Comparison of ENCODE assay signal across 8 cellular contexts in the genomic region with DNA sequence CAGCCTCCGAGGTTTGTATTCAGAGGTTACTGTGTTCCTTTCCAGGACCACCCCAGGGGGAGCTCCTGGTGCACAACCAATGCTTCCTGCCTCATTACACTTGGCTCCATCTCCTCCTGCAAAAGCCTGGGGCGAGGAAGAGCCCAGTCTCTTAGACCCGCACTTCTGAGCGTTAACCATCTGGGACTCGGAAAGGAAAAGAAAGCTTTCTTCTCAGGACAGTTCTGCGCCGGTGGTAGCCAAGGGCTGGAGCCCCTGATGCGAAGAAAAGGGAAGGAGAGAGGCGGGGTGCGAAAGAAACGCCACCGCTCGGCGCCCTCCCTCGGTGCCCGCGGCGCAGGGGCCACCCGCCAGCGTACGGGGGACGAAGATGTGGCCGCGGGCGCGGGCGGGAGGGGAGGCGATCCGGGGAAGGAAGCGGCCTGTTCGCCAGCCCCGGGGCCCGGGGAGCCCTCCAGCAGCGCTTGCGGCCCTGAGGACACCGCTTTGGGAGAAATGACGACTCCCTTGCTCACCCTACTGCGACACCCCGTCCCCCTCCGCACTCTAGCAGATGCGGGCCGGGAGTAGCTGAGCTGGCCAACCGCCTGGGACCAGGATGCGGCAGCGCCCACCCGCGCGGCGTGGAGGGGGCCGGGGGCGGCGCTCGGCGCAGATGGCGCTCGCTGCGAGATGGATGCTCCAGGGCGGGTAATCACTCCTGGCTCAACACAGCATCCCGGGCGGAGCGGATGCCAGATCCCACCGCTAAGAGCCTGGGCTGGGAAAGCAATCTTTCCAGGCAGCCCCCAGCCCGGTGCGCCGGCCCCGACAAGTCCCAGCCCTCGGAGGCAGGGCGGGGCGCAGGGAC. TPM values are rescaled to one million over a fixed set of nuclear protein-coding genes. Genes with fewer than 3 reads are reported as not detected.
A peak's percentile ranks its signal among the peaks of the same experiment; 100 is the strongest.
DNase-seq lines count a peak whose midpoint lies in the region; ATAC-seq and TF ChIP-seq lines count a peak whose summit lies in the region.

No MANE protein-coding gene starts in this region.

- H3K4me3 ChIP-seq in NB4 (ENCODE audit: low read depth, low read length) (no peak overlapping the region), fibroblast of the aortic adventitia (ENCODE audit: low read depth, low read length) (peak overlapping the region; percentile 74)

- TF ChIP-seq CTCF in NB4 (IDR thresholded peaks at IDR 0.05; ENCODE audit: low read depth, low read length): no peak
- TF ChIP-seq CTCF in fibroblast of the aortic adventitia (IDR thresholded peaks at IDR 0.05; ENCODE audit: insufficient read depth, low read length): no peak
- no peak for TF ChIP-seq CTCF in nephron (IDR thresholded peaks at IDR 0.05; ENCODE audit: unreplicated experiment in 3 of 3)

- peak; percentile 50 for ATAC-seq in activated CD8-positive, alpha-beta memory T cell treated with anti-CD3 and anti-CD28 coated beads, Interleukin-2, amount 10 ng/mL, durations not matched to agents 7 days and 5 days
- ATAC-seq in GM18873 (IDR thresholded peaks at IDR 0.05; ENCODE audit: low FRiP score, unreplicated experiment): no peak
- ATAC-seq in GM21360 (IDR thresholded peaks at IDR 0.05; ENCODE audit: unreplicated experiment): no peak

- H3K36me3 Mint-ChIP-seq in activated CD8-positive, alpha-beta memory T cell treated with anti-CD3 and anti-CD28 coated beads, Interleukin-2, amount 10 ng/mL, durations not matched to agents 7 days and 5 days: no peaks in the 10 kb centered on the region
- no peaks in the 10 kb centered on the region for H3K36me3 Mint-ChIP-seq in nephron (ENCODE audit: low read depth)

- no peaks in the 10 kb centered on the region for H3K9me3 Mint-ChIP-seq in activated CD8-positive, alpha-beta memory T cell treated with anti-CD3 and anti-CD28 coated beads, Interleukin-2, amount 10 ng/mL, durations not matched to agents 7 days and 5 days (ENCODE audit: low read depth)
- no peaks in the 10 kb centered on the region for H3K9me3 Mint-ChIP-seq in nephron

- H3K27ac Mint-ChIP-seq in activated CD8-positive, alpha-beta memory T cell treated with anti-CD3 and anti-CD28 coated beads, Interleukin-2, amount 10 ng/mL, durations not matched to agents 7 days and 5 days: no peak overlapping the region
- peak overlapping the region in 1 of 3 experiments; percentile 55 for H3K27ac Mint-ChIP-seq in nephron

- H3K27me3 Mint-ChIP-seq in activated CD8-positive, alpha-beta memory T cell treated with anti-CD3 and anti-CD28 coated beads, Interleukin-2, amount 10 ng/mL, durations not matched to agents 7 days and 5 days: peaks cover 76% of the 10 kb centered on the region
- H3K27me3 Mint-ChIP-seq in nephron (ENCODE audit: low read depth): peaks cover 78% of the 10 kb centered on the region

- peaks cover 8% of the 10 kb centered on the region for H3K4me1 Mint-ChIP-seq in activated CD8-positive, alpha-beta memory T cell treated with anti-CD3 and anti-CD28 coated beads, Interleukin-2, amount 10 ng/mL, durations not matched to agents 7 days and 5 days
- peaks cover 10% of the 10 kb centered on the region for H3K4me1 Mint-ChIP-seq in nephron

- peak overlapping the region; percentile 40 for H3K4me3 Mint-ChIP-seq in activated CD8-positive, alpha-beta memory T cell treated with anti-CD3 and anti-CD28 coated beads, Interleukin-2, amount 10 ng/mL, durations not matched to agents 7 days and 5 days
- peak overlapping the region; percentile 89 to 95 (median 93) for H3K4me3 Mint-ChIP-seq in nephron

- CTCF ChIA-PET in activated CD8-positive, alpha-beta memory T cell treated with anti-CD3 and anti-CD28 coated beads, Interleukin-2, amount 10 ng/mL, durations not matched to agents 7 days and 5 days (lab: Charles Lee): interaction anchor here (0.5 to 0.9 kb wide), 2 partner anchors 12 to 13 kb away, joined by 3 read pairs; no protein-coding TSS in a partner anchor

- no peak for TF ChIP-seq POLR2A in NB4 (IDR thresholded peaks at IDR 0.05; ENCODE audit: extremely low read depth, insufficient read length)

- peak; percentile 34 for DNase-seq in ELR (ENCODE audit: low read depth)
- peak; percentile 44 for DNase-seq in NB4 (ENCODE audit: low read depth)
- DNase-seq in activated CD8-positive, alpha-beta memory T cell treated with anti-CD3 and anti-CD28 coated beads, Interleukin-2, amount 10 ng/mL, durations not matched to agents 7 days and 5 days: no peak
- DNase-seq in fibroblast of the aortic adventitia (ENCODE audit: low read depth): peak; percentile 37
- DNase-seq in pons (ENCODE audit: low spot score): no peak

RNA-seq across cellular contexts. Expression of a gene that starts 1.3 kb away (rescaled TPM):
- total RNA-seq in activated CD8-positive, alpha-beta memory T cell treated with anti-CD3 and anti-CD28 coated beads, Interleukin-2, amount 10 ng/mL, durations not matched to agents 7 days and 5 days: under 1 TPM in 1 of 2 experiments, not detected in 1; 0.35 TPM
- total RNA-seq in fibroblast of the aortic adventitia (ENCODE audit: low replicate concordance): 2.3 and 5.4 TPM in 2 replicates

Comparison
In these comparisons a context has a peak if more than half of its experiments do, and no peak if none do; other contexts are left out.
1. DNase-seq: peak in ELR (single experiment), NB4 (single experiment) and fibroblast of the aortic adventitia (single experiment); none in activated CD8-positive, alpha-beta memory T cell treated with anti-CD3 and anti-CD28 coated beads, Interleukin-2, amount 10 ng/mL, durations not matched to agents 7 days and 5 days (single experiment) and pons (single experiment).